Comparison of ENCODE assay signal across 8 cellular contexts in the genomic region with DNA sequence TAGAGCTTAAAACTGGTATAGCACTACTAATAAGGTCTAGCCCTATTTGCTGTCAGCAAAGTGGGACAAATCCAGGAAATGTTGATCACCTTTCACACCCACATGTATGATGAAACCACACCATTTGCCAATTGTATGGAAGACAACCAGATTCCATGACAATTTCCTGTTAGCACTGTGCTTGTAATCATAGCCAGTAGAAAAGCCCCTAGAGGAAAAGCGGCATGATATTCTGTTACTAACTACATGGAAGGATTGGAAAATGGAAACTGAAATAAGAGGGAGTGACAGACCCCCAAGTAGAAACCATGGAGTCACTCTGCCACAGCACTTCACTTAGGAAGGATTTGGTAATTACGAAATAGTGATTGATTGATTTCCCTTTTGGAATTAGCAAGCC. TPM values are rescaled to one million over a fixed set of nuclear protein-coding genes. Genes with fewer than 3 reads are reported as not detected.
DNase-seq lines count a peak whose midpoint lies in the region; ATAC-seq, FAIRE-seq and TF ChIP-seq lines count a peak whose summit lies in the region.

No MANE protein-coding gene starts in this region.

- no peak overlapping the region for H2AFZ ChIP-seq in HCT116 (ENCODE audit: low read depth, low read length, poor library complexity, severe bottlenecking)

- no peaks in the 10 kb centered on the region for H3K9me2 ChIP-seq in HCT116 (ENCODE audit: insufficient read depth)

- H3K4me2 ChIP-seq in A549 (peak overlapping the region; percentile 98), HCT116 (ENCODE audit: low read length) (peak overlapping the region; percentile 70)

- intact Hi-C loops in HCT116 (cut with micrococcal nuclease) (loop anchor here (10.0 kb wide), 2 partner anchors 319 to 929 kb away; a partner anchor contains a TSS), body of pancreas (cut with DNase I) (no loop called here)

- 73% methylated on average over 2 of the region's 2 CpGs for whole genome bisulfite sequencing in A549 (ENCODE audit: missing lambda C conversion rate)
- WGBS in body of pancreas, 2 donors: 45 to 46% methylated on average over 2 of the region's 2 CpGs
- WGBS in liver: 47% methylated on average over 2 of the region's 2 CpGs

- H4K20me1 ChIP-seq in HCT116 (ENCODE audit: insufficient read depth): no peaks in the 10 kb centered on the region

- H3K27me3 ChIP-seq in HCT116 (ENCODE audit: insufficient read depth, low read length): no peaks in the 10 kb centered on the region
- H3K27me3 ChIP-seq in body of pancreas: no peaks in the 10 kb centered on the region
- H3K27me3 ChIP-seq in liver (ENCODE audit: control insufficient read depth in 4 of 4, insufficient read depth in 4 of 4, low read length in 3 of 4): no peaks in the 10 kb centered on the region

- no peaks in the 10 kb centered on the region; the same call in 1 of the 2 replicates for H3K79me2 ChIP-seq in HCT116 (ENCODE audit: insufficient read depth, low read length)

- TF ChIP-seq CTCF in A549 (IDR thresholded peaks at IDR 0.05): no peak
- TF ChIP-seq CTCF in HCT116 (IDR thresholded peaks at IDR 0.05 in 2 of 3, conservative IDR thresholded peaks at IDR 0.05 in 1 of 3; ENCODE audit: borderline replicate concordance in 1 of 3, insufficient read depth in 1 of 3, low read depth in 2 of 3, low read length in 2 of 3): no peak
- no peak for TF ChIP-seq CTCF in body of pancreas (IDR thresholded peaks at IDR 0.05)
- no peak for TF ChIP-seq CTCF in liver (IDR thresholded peaks at IDR 0.05; ENCODE audit: low read depth, low read length, missing input control)

- no peak for TF ChIP-seq EP300 in A549 (IDR thresholded peaks at IDR 0.05)

- H3K9me3 ChIP-seq in A549 (no peaks in the 10 kb centered on the region), HCT116 (ENCODE audit: control insufficient read depth in 1 of 2, insufficient read depth in 1 of 2, low read depth in 1 of 2, low read length in 2 of 2) (no peaks in the 10 kb centered on the region), body of pancreas (no peaks in the 10 kb centered on the region), liver (ENCODE audit: control insufficient read depth in 4 of 4, low read length in 3 of 4) (no peaks in the 10 kb centered on the region)

- CTCF ChIA-PET in A549 (lab: Yijun Ruan, JAX): interaction anchor here (0.9 to 5.5 kb wide), 7 partner anchors 11 to 323 kb away, joined by 3 to 37 read pairs (median 4); a partner anchor contains a TSS
- CTCF ChIA-PET in HCT116 (lab: Charles Lee): interaction anchor here (1.1 kb wide), 1 partner anchor 14 kb away, joined by 3 read pairs; a partner anchor contains a TSS

- ATAC-seq in A549 (no peak), HCT116 (no peak), body of pancreas (peak; percentile 5)

- H3K27ac ChIP-seq in A549 (peak overlapping the region; percentile 43 to 75; a peak in 4 of 6 replicates), HCT116 (ENCODE audit: low read depth, low read length) (no peak overlapping the region), body of pancreas (peak overlapping the region; percentile 6 to 98 (median 88)), liver (ENCODE audit: low read depth in 1 of 2, low read length in 2 of 2) (peak overlapping the region; percentile 94 to 97)

- DNase-seq in A549 (ENCODE audit: low read depth in 1 of 2, low spot score in 1 of 2) (peak in 1 of 2 experiments; percentile 37), HCT116 (ENCODE audit: low read depth, low spot score) (no peak), body of pancreas (peak in 1 of 4 donors; percentile 16), activated gamma-delta T cell (lab: John Stamatoyannopoulos, UW) (no peak), T1000 (lab: John Stamatoyannopoulos, UW) (no peak), occipital lobe (lab: John Stamatoyannopoulos, UW) (no peak)
- DNase-seq in activated CD4-positive, CD25-positive, alpha-beta regulatory T cell (lab: John Stamatoyannopoulos, UW): no peak

- RAD21 ChIA-PET in HCT116 (lab: Charles Lee; ENCODE audit: low non-redundant PET in 1 of 2, low total read pairs in 2 of 2, uncharacterized antibody in 2 of 2, unreplicated experiment in 2 of 2): no interaction called here

- BruUV-seq in HCT116 (replicated peaks; lab: Mats Ljungman, UMichigan): no TSS peak

- H3K4me1 ChIP-seq in A549 (peaks cover 36% of the 10 kb centered on the region), HCT116 (ENCODE audit: control insufficient read depth in 1 of 2, insufficient read depth in 2 of 2, low read length in 2 of 2) (peaks cover 17 to 28% of the 10 kb centered on the region in 2 experiments), body of pancreas (peaks cover 48% of the 10 kb centered on the region), liver (ENCODE audit: control insufficient read depth in 4 of 4, insufficient read depth in 4 of 4, low read length in 3 of 4) (peaks cover 0 to 30% (median 12%) of the 10 kb centered on the region in 4 donors)

- TF ChIP-seq POLR2A in A549 (IDR thresholded peaks at IDR 0.05; ENCODE audit: low read length): no peak
- no peak for TF ChIP-seq POLR2A in HCT116 (IDR thresholded peaks at IDR 0.05; ENCODE audit: borderline replicate concordance, extremely low read depth, insufficient read depth, insufficient read length)
- TF ChIP-seq POLR2A in body of pancreas (IDR thresholded peaks at IDR 0.05): peak in 1 of 3 donors; percentile 4

- POLR2A ChIA-PET in A549 (lab: Yijun Ruan, JAX) (interaction anchor here (0.8 to 3.8 kb wide), 5 partner anchors 12 to 319 kb away, joined by 3 to 37 read pairs (median 10); a partner anchor contains a TSS), HCT116 (lab: Charles Lee) (interaction anchor here (1.2 to 1.6 kb wide), 2 partner anchors 10 to 14 kb away, joined by 3 to 8 read pairs; a partner anchor contains a TSS)

- FAIRE-seq in A549 (lab: Jason Lieb, UNC): no peak

- TF ChIP-seq RAD21 in A549 (conservative IDR thresholded peaks at IDR 0.05 in 1 of 2, IDR thresholded peaks at IDR 0.05 in 1 of 2) (no peak), HCT116 (IDR thresholded peaks at IDR 0.05; ENCODE audit: low read depth) (no peak), liver (IDR thresholded peaks at IDR 0.05) (peak; percentile 8 to 26)

- H3K4me3 ChIP-seq in A549 (peak overlapping the region; percentile 46), HCT116 (replicated peaks in 1 of 2; ENCODE audit: low read depth in 1 of 2, low read length in 2 of 2) (no peak overlapping the region), body of pancreas (no peak overlapping the region), liver (ENCODE audit: low read depth in 1 of 3, low read length in 3 of 3) (peak overlapping the region; percentile 69 to 95 (median 85))

- H3K9ac ChIP-seq in HCT116 (ENCODE audit: low read length): no peak overlapping the region
- H3K9ac ChIP-seq in liver (ENCODE audit: low read depth in 1 of 2, low read length in 2 of 2): peak overlapping the region; percentile 23 to 83

- H3K36me3 ChIP-seq in HCT116 (ENCODE audit: control insufficient read depth in 1 of 2, insufficient read depth in 2 of 2, low read length in 2 of 2) (no peaks in the 10 kb centered on the region), body of pancreas (replicated peaks in 1 of 2; ENCODE audit: insufficient read depth in 1 of 2, low read depth in 2 of 2) (no peaks in the 10 kb centered on the region), liver (ENCODE audit: control insufficient read depth in 4 of 4, insufficient read depth in 3 of 4, low read depth in 1 of 4, low read length in 3 of 4) (no peaks in the 10 kb centered on the region)

TF ChIP-seq in A549, 52 proteins besides CTCF, POLR2A, EP300 and RAD21 (continues in another document):
- no peak for TF ChIP-seq NFE2L2 (conservative IDR thresholded peaks at IDR 0.05; ENCODE audit: low read length)

TF ChIP-seq in HCT116, 20 proteins besides CTCF, POLR2A, EP300 and RAD21 (continues in another document):
- TF ChIP-seq EGR1 (IDR thresholded peaks at IDR 0.05; ENCODE audit: low read depth) (no peak), ZNF274 (IDR thresholded peaks at IDR 0.05; ENCODE audit: low read depth, low read length) (no peak), CEBPB (IDR thresholded peaks at IDR 0.05; ENCODE audit: low read depth) (no peak), POLR2AphosphoS5 (IDR thresholded peaks at IDR 0.05; ENCODE audit: low read depth, low read length) (no peak)

TF ChIP-seq in liver, 16 proteins besides CTCF, POLR2A, EP300 and RAD21 (continues in another document):
- peak; percentile 71 for TF ChIP-seq SP1 (IDR thresholded peaks at IDR 0.05)
- TF ChIP-seq, protein P1, sequence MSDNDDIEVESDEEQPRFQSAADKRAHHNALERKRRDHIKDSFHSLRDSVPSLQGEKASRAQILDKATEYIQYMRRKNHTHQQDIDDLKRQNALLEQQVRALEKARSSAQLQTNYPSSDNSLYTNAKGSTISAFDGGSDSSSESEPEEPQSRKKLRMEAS (IDR thresholded peaks at IDR 0.05): peak; percentile 86

RNA-seq across cellular contexts. Expression of a gene that starts 0.9 kb away (rescaled TPM):
- polyA plus RNA-seq in A549 (2011; rRNA removed) (5.9 and 6.6 TPM in 2 replicates), A549 (2017; fragmentation: RNase III; extraction: RNeasy Plus Mini Kit Qiagen cat#74134 plus additional on column Dnase treatment) (0.99 to 1.6 TPM (median 1.2 TPM) in 3 replicates), liver (1 to 10 TPM; 1.8 to 2.7 TPM)
- polyA plus RNA-seq in A549 (2012; cell fraction: cytosol; rRNA removed): 1.8 and 2.6 TPM in 2 replicates
- 1.9 and 2.1 TPM in 2 replicates for polyA plus RNA-seq in A549 (2012; cell fraction: nucleus; rRNA removed)
- 10.5 and 12.8 TPM in 2 replicates for polyA minus RNA-seq in A549 (2011; rRNA and poly(A)+ RNA removed)
- total RNA-seq in HCT116 (2021; ENCODE audit: unreplicated experiment) (0.57 TPM), body of pancreas (10 to 100 TPM in 1 of 2 donors, 1 to 10 TPM in 1; 3.6 to 10.9 TPM), liver (1 to 10 TPM; 1.6 to 6.2 TPM), occipital lobe (10.9 TPM)
- polyA plus RNA-seq in HCT116 (2012): 0.52 and 0.67 TPM in 2 replicates

RNA-seq across cellular contexts. Expression of a gene that starts 3.3 kb away (rescaled TPM):
- polyA plus RNA-seq in A549 (2011; rRNA removed): 13.2 and 13.5 TPM in 2 replicates
- 6.0 and 7.8 TPM in 2 replicates for polyA plus RNA-seq in A549 (2012; cell fraction: cytosol; rRNA removed)
- 7.2 and 7.9 TPM in 2 replicates for polyA plus RNA-seq in A549 (2012; cell fraction: nucleus; rRNA removed)
- 8.8 to 11.2 TPM (median 11.2 TPM) in 3 replicates for polyA plus RNA-seq in A549 (2017; fragmentation: RNase III; extraction: RNeasy Plus Mini Kit Qiagen cat#74134 plus additional on column Dnase treatment)
- polyA minus RNA-seq in A549 (2011; rRNA and poly(A)+ RNA removed): 11.2 and 12.0 TPM in 2 replicates
- total RNA-seq in HCT116 (2021; ENCODE audit: unreplicated experiment): 5.0 TPM
- 2.7 and 4.3 TPM in 2 replicates for polyA plus RNA-seq in HCT116 (2012)
- total RNA-seq in body of pancreas: 10 to 100 TPM; 16.2 to 17.1 TPM
- 10 to 100 TPM; 11.7 to 11.8 TPM for total RNA-seq in liver
- 10 to 100 TPM in 1 of 2 donors, 1 to 10 TPM in 1; 9.5 to 10.6 TPM for polyA plus RNA-seq in liver
- total RNA-seq in occipital lobe: 18.2 TPM

RNA-seq across cellular contexts. Expression of a gene that starts 14.0 kb away (rescaled TPM):
- polyA plus RNA-seq in A549 (2011; rRNA removed) (10.4 and 16.2 TPM in 2 replicates), A549 (2017; fragmentation: RNase III; extraction: RNeasy Plus Mini Kit Qiagen cat#74134 plus additional on column Dnase treatment) (9.5 to 10.5 TPM (median 9.7 TPM) in 3 replicates), liver (10 to 100 TPM; 15.9 to 22.8 TPM)
- 4.5 and 5.5 TPM in 2 replicates for polyA plus RNA-seq in A549 (2012; cell fraction: cytosol; rRNA removed)
- 2.2 and 3.2 TPM in 2 replicates for polyA plus RNA-seq in A549 (2012; cell fraction: nucleus; rRNA removed)
- polyA minus RNA-seq in A549 (2011; rRNA and poly(A)+ RNA removed): 3.8 and 5.1 TPM in 2 replicates
- total RNA-seq in HCT116 (2021; ENCODE audit: unreplicated experiment) (18.1 TPM), body of pancreas (1 to 10 TPM; 7.9 to 9.9 TPM), liver (10 to 100 TPM; 11.3 to 32.8 TPM), occipital lobe (45.1 TPM)
- 5.9 and 8.6 TPM in 2 replicates for polyA plus RNA-seq in HCT116 (2012)

Comparison
In these comparisons a context has a peak if more than half of its experiments do, and no peak if none do; other contexts are left out.
1. H3K4me3 ChIP-seq: peak in A549 (single experiment) and liver (3 of 3); none in HCT116 (0 of 2) and body of pancreas (0 of 2).